Comparison of ENCODE assay signal across 17 cellular contexts in the genomic region with DNA sequence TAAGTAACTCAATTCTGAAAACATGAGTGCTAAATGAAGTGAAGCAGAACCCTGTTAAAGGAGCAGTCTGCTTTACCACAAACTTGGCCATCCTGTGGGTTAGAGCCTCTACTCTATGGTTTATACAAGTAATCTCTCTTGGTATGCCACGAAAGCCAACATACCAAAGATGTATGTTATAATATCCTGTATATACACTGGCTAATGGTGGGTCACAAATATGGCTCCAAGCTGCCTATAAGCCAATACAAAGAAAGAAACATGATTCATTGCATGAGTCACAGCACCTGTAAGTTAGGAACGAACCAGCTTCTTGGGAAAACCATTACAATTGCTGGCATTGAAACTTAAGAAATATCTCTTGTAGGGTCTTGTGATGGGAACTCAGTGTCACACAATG. TPM values are rescaled to one million over a fixed set of nuclear protein-coding genes. Genes with fewer than 3 reads are reported as not detected.
DNase-seq lines count a peak whose midpoint lies in the region; ATAC-seq and TF ChIP-seq lines count a peak whose summit lies in the region.
"Had no signal": no experiment of that assay in that cellular context is flagged by ENCODE, and none has a peak within 500 bp of the region (broad histone marks: within the 10 kb centered on the region; RNA-seq: fewer than 3 reads in every experiment).

No MANE protein-coding gene starts in this region.

- H4K20me1 ChIP-seq in IMR-90 (ENCODE audit: insufficient read depth, low read length), result no peaks in the 10 kb centered on the region

- no CpG with 5 or more reads among the region's 2 CpGs for WGBS in IMR-90 (ENCODE audit: extremely low coverage in 2 of 2, insufficient read length in 1 of 2), 2 experiments

- H3K9me3 Mint-ChIP-seq in activated naive CD8-positive, alpha-beta T cell treated with anti-CD3 and anti-CD28 coated beads, Interleukin-2, amount 50 U/mL, for 24 hours, result no peaks in the 10 kb centered on the region
- H3K9me3 Mint-ChIP-seq in glutamatergic neuron (ENCODE audit: unreplicated experiment), result no peaks in the 10 kb centered on the region
- H3K9me3 Mint-ChIP-seq: CD14-positive monocyte, nephron had no signal

- H3K4me3 ChIP-seq in IMR-90 (ENCODE audit: insufficient read depth, low read depth, low read length), result no peak overlapping the region

- no peak overlapping the region for H3K27ac ChIP-seq in IMR-90 (ENCODE audit: insufficient read depth, low read length)
- H3K27ac ChIP-seq: HL-60 had no signal

- no peak overlapping the region for H2AK9ac ChIP-seq in IMR-90 (replicated peaks; ENCODE audit: low read depth, low read length, poor library complexity)

- no peak overlapping the region; the same call in 1 of the 2 replicates for H3K4me2 ChIP-seq in IMR-90 (ENCODE audit: low read depth, low read length)

- POLR2A ChIA-PET in IMR-90 (lab: Charles Lee; ENCODE audit: unreplicated experiment), result no interaction called here

- no peak for TF ChIP-seq POLR2A in IMR-90 (IDR thresholded peaks at IDR 0.05; ENCODE audit: low read depth, low read length)

- H3K4me1 Mint-ChIP-seq in activated naive CD8-positive, alpha-beta T cell treated with anti-CD3 and anti-CD28 coated beads, Interleukin-2, amount 50 U/mL, for 24 hours, result peaks cover 17% of the 10 kb centered on the region
- H3K4me1 Mint-ChIP-seq in glutamatergic neuron (ENCODE audit: low read depth, unreplicated experiment), result no peaks in the 10 kb centered on the region
- H3K4me1 Mint-ChIP-seq: CD14-positive monocyte, nephron had no signal

- no peak overlapping the region for H2AK5ac ChIP-seq in IMR-90 (ENCODE audit: low read depth, low read length)

- TF ChIP-seq CTCF in IMR-90 (conservative IDR thresholded peaks at IDR 0.05; ENCODE audit: low read depth, low read length) (no peak), glutamatergic neuron (IDR thresholded peaks at IDR 0.05; ENCODE audit: partially characterized antibody, unreplicated experiment) (no peak)

- no peak overlapping the region for H3K9ac ChIP-seq in IMR-90 (ENCODE audit: low read depth, low read length)

- H3K14ac ChIP-seq in IMR-90 (replicated peaks; ENCODE audit: low read depth, low read length), result no peak overlapping the region; the same call in 1 of the 2 replicates

- no peaks in the 10 kb centered on the region for H3K27me3 Mint-ChIP-seq in activated naive CD8-positive, alpha-beta T cell treated with anti-CD3 and anti-CD28 coated beads, Interleukin-2, amount 50 U/mL, for 24 hours
- peaks cover 2% of the 10 kb centered on the region for H3K27me3 Mint-ChIP-seq in glutamatergic neuron (ENCODE audit: unreplicated experiment)

- no TSS peak for BruUV-seq in IMR-90 (replicated peaks; lab: Mats Ljungman, UMichigan)

- H2BK120ac ChIP-seq in IMR-90 (ENCODE audit: low read depth, low read length), result peak overlapping the region; percentile 91; the same call in 1 of the 2 replicates

- no peak overlapping the region; the same call in 1 of the 2 replicates for H3K18ac ChIP-seq in IMR-90 (ENCODE audit: low read depth, low read length)

- no peak overlapping the region for H4K91ac ChIP-seq in IMR-90 (ENCODE audit: insufficient read depth, low read depth, low read length)

- H2BK5ac ChIP-seq in IMR-90 (ENCODE audit: low read depth, low read length, poor library complexity, severe bottlenecking), result peak overlapping the region; percentile 71

- H3K23ac ChIP-seq in IMR-90 (ENCODE audit: low read depth, low read length), result no peak overlapping the region

- H3K4ac ChIP-seq in IMR-90 (ENCODE audit: low read depth, low read length), result peak overlapping the region; percentile 89; the same call in 1 of the 2 replicates

- ATAC-seq in IMR-90 (ENCODE audit: low read depth), result peak; percentile 74
- peak; percentile 83 for ATAC-seq in activated naive CD8-positive, alpha-beta T cell treated with anti-CD3 and anti-CD28 coated beads, Interleukin-2, amount 50 U/mL, for 24 hours
- ATAC-seq in HG02610 (IDR thresholded peaks at IDR 0.05; ENCODE audit: unreplicated experiment), result no peak
- ATAC-seq: Panc1, sciatic nerve had no signal

- H3K56ac ChIP-seq in IMR-90 (ENCODE audit: extremely low read depth, insufficient read depth, low read length), result no peak overlapping the region

- DNase-seq in Daoy (ENCODE audit: low read depth), result peak; percentile 84
- DNase-seq in IMR-90, result peak; percentile 95
- no peak for DNase-seq in activated naive CD8-positive, alpha-beta T cell treated with anti-CD3 and anti-CD28 coated beads, Interleukin-2, amount 50 U/mL, for 24 hours
- peak; percentile 87 for DNase-seq in iris pigment epithelial cell (ENCODE audit: low read depth)
- no peak for DNase-seq in glutamatergic neuron
- DNase-seq in stimulated activated CD4-positive, alpha-beta T cell treated with anti-CD3 and anti-CD28 coated beads, Interleukin-2, amount 100 ng/mL, for 24 hours, result no peak
- DNase-seq in NCI-H128 (lab: John Stamatoyannopoulos, UW; ENCODE audit: unreplicated experiment), result no peak
- DNase-seq: effector CD4-positive, alpha-beta T cell; MM.1S; NCI-H446; substantia nigra had no signal

- H3K9me1 ChIP-seq in IMR-90 (ENCODE audit: insufficient read depth, low read length), result peaks cover 4% of the 10 kb centered on the region; the same call in 1 of the 2 replicates

- intact Hi-C loops in IMR-90 (cut with micrococcal nuclease), result no loop called here

- in situ Hi-C loops in IMR-90 (cut with MboI; ENCODE audit: low sequenced_read_pairs), result no loop called here

- peaks cover 0 to 19% of the 10 kb centered on the region in 2 experiments; a peak in 1 of 4 replicates for H3K79me1 ChIP-seq in IMR-90 (ENCODE audit: low read depth in 1 of 2, low read length in 2 of 2)

- TF ChIP-seq RAD21 in IMR-90 (IDR thresholded peaks at IDR 0.05; ENCODE audit: low read length), result no peak

- no peak overlapping the region for H3K27ac Mint-ChIP-seq in activated naive CD8-positive, alpha-beta T cell treated with anti-CD3 and anti-CD28 coated beads, Interleukin-2, amount 50 U/mL, for 24 hours
- no peak overlapping the region for H3K27ac Mint-ChIP-seq in glutamatergic neuron (ENCODE audit: unreplicated experiment)
- H3K27ac Mint-ChIP-seq: nephron had no signal

- CTCF ChIA-PET in IMR-90 (lab: Yijun Ruan, JAX), result interaction anchor here (1.4 kb wide), 1 partner anchor 309 kb away, joined by 4 read pairs; no protein-coding TSS in a partner anchor

- dilution Hi-C loops in IMR-90 (cut with HindIII; ENCODE audit: low sequenced_read_pairs, unreplicated experiment), result no loop called here

- H3K27me3 ChIP-seq in IMR-90 (ENCODE audit: control insufficient read depth, insufficient read depth, low read length), result no peaks in the 10 kb centered on the region

- H3K9me3 ChIP-seq in IMR-90 (ENCODE audit: control insufficient read depth, insufficient read depth, low read length), result no peaks in the 10 kb centered on the region

- H3K36me3 Mint-ChIP-seq in activated naive CD8-positive, alpha-beta T cell treated with anti-CD3 and anti-CD28 coated beads, Interleukin-2, amount 50 U/mL, for 24 hours (ENCODE audit: low read depth), result peaks cover 7% of the 10 kb centered on the region
- no peaks in the 10 kb centered on the region for H3K36me3 Mint-ChIP-seq in glutamatergic neuron (ENCODE audit: unreplicated experiment)

- H3K4me3 Mint-ChIP-seq in activated naive CD8-positive, alpha-beta T cell treated with anti-CD3 and anti-CD28 coated beads, Interleukin-2, amount 50 U/mL, for 24 hours, result no peak overlapping the region
- H3K4me3 Mint-ChIP-seq in glutamatergic neuron (ENCODE audit: unreplicated experiment), result no peak overlapping the region
- H3K4me3 Mint-ChIP-seq: CD14-positive monocyte, nephron had no signal

- no peak overlapping the region for H2BK15ac ChIP-seq in IMR-90 (ENCODE audit: low read depth, low read length)

- H3K4me1 ChIP-seq in IMR-90 (ENCODE audit: control insufficient read depth, insufficient read depth, low read length), result peaks cover 7% of the 10 kb centered on the region

- H2BK20ac ChIP-seq in IMR-90 (ENCODE audit: low read depth, low read length), result no peak overlapping the region

- no peak overlapping the region for H4K8ac ChIP-seq in IMR-90 (ENCODE audit: low read depth in 2 of 2, low read length in 2 of 2)

- no peak overlapping the region for H4K5ac ChIP-seq in IMR-90 (ENCODE audit: low read depth, low read length)

- H3K36me3 ChIP-seq in IMR-90 (ENCODE audit: control insufficient read depth, insufficient read depth, low read length), result peaks cover 11% of the 10 kb centered on the region

- no peak overlapping the region for H2AFZ ChIP-seq in IMR-90 (replicated peaks; ENCODE audit: low read length, poor library complexity)

TF ChIP-seq in IMR-90, 13 proteins besides CTCF, POLR2A, EP300 and RAD21:
- TF ChIP-seq CEBPB (IDR thresholded peaks at IDR 0.05; ENCODE audit: low read depth, low read length) (no peak), NFE2L2 (IDR thresholded peaks at IDR 0.05; ENCODE audit: low read depth, low read length) (no peak), FOS (IDR thresholded peaks at IDR 0.05; ENCODE audit: low read depth, low read length) (peak; percentile 68)

RNA-seq across cellular contexts. Expression of a gene that starts 16.1 kb away (rescaled TPM):
- 5.6 and 9.7 TPM in 2 replicates for total RNA-seq in Daoy (2014; rRNA removed; shearing (Covaris generic))
- total RNA-seq in IMR-90 (2012; rRNA removed) (5.0 and 6.3 TPM in 2 replicates), glutamatergic neuron (ENCODE audit: unreplicated experiment) (8.6 TPM)
- 4.5 and 5.4 TPM in 2 replicates for polyA plus RNA-seq in IMR-90 (2012; rRNA removed)
- 2.7 and 4.3 TPM in 2 replicates for polyA plus RNA-seq in IMR-90 (2012; cell fraction: cytosol; rRNA removed)
- polyA plus RNA-seq in IMR-90 (2012; cell fraction: nucleus; rRNA removed; ENCODE audit: low replicate concordance), result 6.2 and 10.3 TPM in 2 replicates

RNA-seq across cellular contexts. Expression of a gene that starts 16.3 kb away (rescaled TPM):
- 21.1 and 46.8 TPM in 2 replicates for total RNA-seq in Daoy (2014; rRNA removed; shearing (Covaris generic))
- 13.3 and 15.4 TPM in 2 replicates for total RNA-seq in IMR-90 (2012; rRNA removed)
- 68.8 and 76.0 TPM in 2 replicates for polyA plus RNA-seq in IMR-90 (2012; rRNA removed)
- polyA plus RNA-seq in IMR-90 (2012; cell fraction: cytosol; rRNA removed), result 16.6 and 28.7 TPM in 2 replicates
- 1.7 and 11.0 TPM in 2 replicates for polyA plus RNA-seq in IMR-90 (2012; cell fraction: nucleus; rRNA removed; ENCODE audit: low replicate concordance)
- total RNA-seq in glutamatergic neuron (ENCODE audit: unreplicated experiment), result 112 TPM

RNA-seq across cellular contexts. Expression of a gene that starts 55.9 kb away (rescaled TPM):
- total RNA-seq in Daoy (2014; rRNA removed; shearing (Covaris generic)), result 5.9 and 17.7 TPM in 2 replicates
- total RNA-seq in IMR-90 (2012; rRNA removed) (8.3 and 10.6 TPM in 2 replicates), glutamatergic neuron (ENCODE audit: unreplicated experiment) (6.6 TPM)
- 5.1 and 5.5 TPM in 2 replicates for polyA plus RNA-seq in IMR-90 (2012; rRNA removed)
- 2.8 and 3.4 TPM in 2 replicates for polyA plus RNA-seq in IMR-90 (2012; cell fraction: cytosol; rRNA removed)
- 18.9 and 19.2 TPM in 2 replicates for polyA plus RNA-seq in IMR-90 (2012; cell fraction: nucleus; rRNA removed; ENCODE audit: low replicate concordance)

Comparison
In these comparisons a context has a peak if more than half of its experiments do, and no peak if none do; other contexts are left out.
1. DNase-seq: peak in Daoy (single experiment), IMR-90 (single experiment) and iris pigment epithelial cell (single experiment); none in activated naive CD8-positive, alpha-beta T cell treated with anti-CD3 and anti-CD28 coated beads, Interleukin-2, amount 50 U/mL, for 24 hours (single experiment), glutamatergic neuron (single experiment), stimulated activated CD4-positive, alpha-beta T cell treated with anti-CD3 and anti-CD28 coated beads, Interleukin-2, amount 100 ng/mL, for 24 hours (0 of 2) and NCI-H128 (single experiment).